In the genomic region with DNA sequence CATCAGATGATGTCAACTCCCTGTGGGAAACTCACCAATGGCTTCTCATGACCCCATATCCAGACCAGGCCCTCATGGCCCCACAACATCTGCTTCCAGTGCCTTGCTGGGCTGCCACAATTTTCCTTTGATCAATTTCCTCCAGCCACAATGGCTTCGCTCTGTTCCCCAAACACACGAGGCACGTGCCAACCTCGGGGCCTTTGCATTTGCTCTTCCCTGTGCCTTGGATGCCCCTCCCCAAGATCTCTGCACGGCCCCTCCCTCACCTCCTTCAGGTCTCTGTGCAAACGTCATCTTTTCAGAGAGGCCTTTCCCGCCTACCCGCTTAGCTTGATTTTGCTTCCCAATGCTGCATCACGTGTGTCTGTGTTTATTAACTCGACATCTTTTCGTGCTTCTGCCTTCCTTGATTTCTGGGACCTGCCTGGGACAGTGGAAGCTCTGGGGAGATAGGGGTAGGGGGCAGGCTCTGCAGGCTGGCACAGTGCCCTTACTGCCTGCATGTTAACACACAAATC, we compare ENCODE assay signal across 20 cellular contexts. TPM values are rescaled to one million over a fixed set of nuclear protein-coding genes. Genes with fewer than 3 reads are reported as not detected.
A peak's percentile ranks its signal among the peaks of the same experiment; 100 is the strongest.
DNase-seq lines count a peak whose midpoint lies in the region; ATAC-seq, FAIRE-seq and TF ChIP-seq lines count a peak whose summit lies in the region.
"Had no signal": no experiment of that assay in that cellular context is flagged by ENCODE, and none has a peak within 500 bp of the region (broad histone marks: within the 10 kb centered on the region; RNA-seq: fewer than 3 reads in every experiment).

No MANE protein-coding gene starts in this region.

- DNase-seq in MCF 10A (ENCODE audit: unreplicated experiment) (no peak), breast epithelium (ENCODE audit: low spot score in 2 of 2) (no peak), GM12878 (ENCODE audit: low read depth, low spot score) (no peak), glutamatergic neuron (no peak), NCI-H2196 (lab: John Stamatoyannopoulos, UW; ENCODE audit: unreplicated experiment) (no peak), NCI-H524 treated with DMSO at 0.1 percent for 48 hours (lab: John Stamatoyannopoulos, UW) (no peak)
- no peak for DNase-seq in CD4-positive, alpha-beta memory T cell
- DNase-seq: activated CD4-positive, alpha-beta T cell treated with anti-CD3 and anti-CD28 coated beads, Interleukin-2, amount 10 ng/mL, durations not matched to agents 24 days and 14 days; activated T-cell treated with anti-CD3 and anti-CD28 coated beads for 4 hours; dermis blood vessel endothelial cell; DMS79; NCI-H1436; NCI-H2171; stimulated activated CD4-positive, alpha-beta T cell treated with anti-CD3 and anti-CD28 coated beads, Interleukin-12 subunit alpha, Interleukin-12 subunit beta, amount 100 ng/mL, for 4 hours had no signal

- TF ChIP-seq RAD21 in GM12878 (IDR thresholded peaks at IDR 0.05; ENCODE audit: insufficient read depth, low read depth, low read length), result no peak

- H3K4me2 ChIP-seq in GM12878 (ENCODE audit: control insufficient read depth, insufficient read depth), result no peak overlapping the region

- H3K27ac ChIP-seq in breast epithelium (no peak overlapping the region), GM12878 (ENCODE audit: control insufficient read depth, insufficient read depth) (no peak overlapping the region), temporal lobe (ENCODE audit: low read depth, low read length) (peak overlapping the region; percentile 75)
- H3K27ac ChIP-seq in CD4-positive, alpha-beta memory T cell (ENCODE audit: low read depth, low read length), result no peak overlapping the region

- 98% methylated on average over 11 of the region's 11 CpGs for WGBS in GM12878 (ENCODE audit: insufficient coverage, insufficient replicate concordance, low lambda C conversion rate, missing lambda C conversion rate)

- H3K27me3 Mint-ChIP-seq in MCF 10A (ENCODE audit: insufficient read depth, unreplicated experiment), result no peaks in the 10 kb centered on the region
- H3K27me3 Mint-ChIP-seq in glutamatergic neuron (ENCODE audit: unreplicated experiment), result peaks cover 6% of the 10 kb centered on the region
- no peaks in the 10 kb centered on the region for H3K27me3 Mint-ChIP-seq in CD4-positive, alpha-beta memory T cell
- H3K27me3 Mint-ChIP-seq: activated CD4-positive, alpha-beta T cell treated with anti-CD3 and anti-CD28 coated beads, Interleukin-2, amount 10 ng/mL, durations not matched to agents 24 days and 14 days; activated naive CD4-positive, alpha-beta T cell treated with anti-CD3 and anti-CD28 coated beads, Interleukin-2, amount 50 U/mL, for 24 hours; brain had no signal

- RAD21 ChIA-PET in GM12878 (lab: Charles Lee; ENCODE audit: unreplicated experiment), result no interaction called here

- H3K4me1 ChIP-seq in breast epithelium (peaks cover 3 to 11% of the 10 kb centered on the region in 2 donors), GM12878 (ENCODE audit: control insufficient read depth, insufficient read depth, low read length) (no peaks in the 10 kb centered on the region)
- no peaks in the 10 kb centered on the region for H3K4me1 ChIP-seq in CD4-positive, alpha-beta memory T cell (ENCODE audit: insufficient read depth, low read length)

- no peak for FAIRE-seq in GM12878 (lab: Jason Lieb, UNC)
- FAIRE-seq: RCC 7860, TTC549 had no signal

- SMC1A ChIA-PET in GM12878 (lab: Charles Lee; ENCODE audit: uncharacterized antibody, unreplicated experiment), result no interaction called here

- peaks cover 57% of the 10 kb centered on the region for H3K36me3 Mint-ChIP-seq in MCF 10A (ENCODE audit: insufficient read depth, unreplicated experiment)
- H3K36me3 Mint-ChIP-seq in glutamatergic neuron (ENCODE audit: unreplicated experiment), result no peaks in the 10 kb centered on the region
- peaks cover 23 to 57% of the 10 kb centered on the region in 2 donors for H3K36me3 Mint-ChIP-seq in CD4-positive, alpha-beta memory T cell

- H3K4me3 Mint-ChIP-seq in MCF 10A (ENCODE audit: unreplicated experiment) (peak overlapping the region; percentile 9), glutamatergic neuron (ENCODE audit: unreplicated experiment) (peak overlapping the region; percentile 26)
- H3K4me3 Mint-ChIP-seq in CD4-positive, alpha-beta memory T cell, result no peak overlapping the region
- H3K4me3 Mint-ChIP-seq: activated CD4-positive, alpha-beta T cell treated with anti-CD3 and anti-CD28 coated beads, Interleukin-2, amount 10 ng/mL, durations not matched to agents 24 days and 14 days; activated naive CD4-positive, alpha-beta T cell treated with anti-CD3 and anti-CD28 coated beads, Interleukin-2, amount 50 U/mL, for 24 hours; brain had no signal

- H3K9me3 ChIP-seq in breast epithelium (no peaks in the 10 kb centered on the region), GM12878 (replicated peaks; ENCODE audit: control insufficient read depth, insufficient read depth, low read length) (no peaks in the 10 kb centered on the region)
- H3K9me3 ChIP-seq in CD4-positive, alpha-beta memory T cell (ENCODE audit: control insufficient read depth in 1 of 2, low read length in 2 of 2), result no peaks in the 10 kb centered on the region
- H3K9me3 ChIP-seq: esophagus muscularis mucosa had no signal

- no peak for ATAC-seq in GM12878

- POLR2A ChIA-PET in MCF 10A (lab: Yijun Ruan, JAX), result interaction anchor here (0.8 to 19.2 kb wide), 8 partner anchors 11 to 590 kb away, joined by 3 to 386 read pairs (median 4); a partner anchor contains a TSS
- POLR2A ChIA-PET in GM12878 (lab: Charles Lee), result no interaction called here
- POLR2A ChIA-PET in CD4-positive, alpha-beta memory T cell (lab: Charles Lee; ENCODE audit: partially characterized antibody), result interaction anchor here (1.4 kb wide), 1 partner anchor 25 kb away, joined by 4 read pairs; no protein-coding TSS in a partner anchor

- H3K4me3 ChIP-seq in breast epithelium, result no peak overlapping the region
- no peak overlapping the region for H3K4me3 ChIP-seq in GM12878
- no peak overlapping the region for H3K4me3 ChIP-seq in CD4-positive, alpha-beta memory T cell (ENCODE audit: low read length in 2 of 2)
- H3K4me3 ChIP-seq: esophagus muscularis mucosa had no signal

- H3K36me3 ChIP-seq in breast epithelium (no peaks in the 10 kb centered on the region), GM12878 (ENCODE audit: control insufficient read depth in 2 of 2, insufficient read depth in 2 of 2, low read length in 1 of 2) (peaks cover 0 to 20% of the 10 kb centered on the region in 2 experiments)
- H3K36me3 ChIP-seq in CD4-positive, alpha-beta memory T cell (ENCODE audit: insufficient read depth, low read length), result peaks cover 41% of the 10 kb centered on the region

- no TSS peak for BruUV-seq in MCF 10A (replicated peaks; lab: Mats Ljungman, UMichigan)
- TSS peak; percentile 12 for BruUV-seq in GM12878 (replicated peaks; lab: Mats Ljungman, UMichigan)

- intact Hi-C loops in MCF 10A (cut with micrococcal nuclease), result no loop called here
- intact Hi-C loops in breast epithelium (cut with DNase I; ENCODE audit: low total_unique reads), result no loop called here
- intact Hi-C loops in GM12878 (cut with micrococcal nuclease; ENCODE audit: unreplicated experiment), result no loop called here
- intact Hi-C loops in CD4-positive, alpha-beta memory T cell (cut with micrococcal nuclease), result no loop called here

- no peaks in the 10 kb centered on the region for H3K27me3 ChIP-seq in breast epithelium
- H3K27me3 ChIP-seq in GM12878 (replicated peaks in 1 of 2; ENCODE audit: control insufficient read depth in 2 of 2, insufficient read depth in 2 of 2, low read length in 1 of 2), result no peaks in the 10 kb centered on the region
- H3K27me3 ChIP-seq in CD4-positive, alpha-beta memory T cell (ENCODE audit: insufficient read depth, low read length), result no peaks in the 10 kb centered on the region
- H3K27me3 ChIP-seq: esophagus muscularis mucosa had no signal

- TF ChIP-seq EP300 in GM12878 (IDR thresholded peaks at IDR 0.05; ENCODE audit: borderline replicate concordance in 1 of 2, control insufficient read depth in 1 of 2, low read depth in 2 of 2, low read length in 2 of 2), result no peak

- TF ChIP-seq CTCF in MCF 10A (IDR thresholded peaks at IDR 0.05; ENCODE audit: unreplicated experiment), result no peak
- no peak for TF ChIP-seq CTCF in breast epithelium (IDR thresholded peaks at IDR 0.05)
- no peak for TF ChIP-seq CTCF in GM12878 (IDR thresholded peaks at IDR 0.05 in 2 of 3, conservative IDR thresholded peaks at IDR 0.05 in 1 of 3; ENCODE audit: control insufficient read depth in 2 of 3, extremely low read depth in 1 of 3, insufficient read depth in 1 of 3, low read depth in 3 of 3, low read length in 3 of 3)
- no peak for TF ChIP-seq CTCF in glutamatergic neuron (IDR thresholded peaks at IDR 0.05; ENCODE audit: partially characterized antibody, unreplicated experiment)

- CTCF ChIA-PET in MCF 10A (lab: Yijun Ruan, JAX), result interaction anchor here (0.6 to 9.5 kb wide), 6 partner anchors 10 to 441 kb away, joined by 3 to 129 read pairs (median 3); no protein-coding TSS in a partner anchor
- CTCF ChIA-PET in GM12878 (lab: Yijun Ruan, JAX), result interaction anchor here (0.9 kb wide), 1 partner anchor 29 kb away, joined by 4 read pairs; no protein-coding TSS in a partner anchor
- CTCF ChIA-PET in CD4-positive, alpha-beta memory T cell (lab: Charles Lee; ENCODE audit: partially characterized antibody), result interaction anchor here (1.5 to 1.9 kb wide), 2 partner anchors 20 to 24 kb away, joined by 3 to 4 read pairs; no protein-coding TSS in a partner anchor

- H3K27ac Mint-ChIP-seq in MCF 10A (ENCODE audit: low read depth, unreplicated experiment) (peak overlapping the region; percentile 93), glutamatergic neuron (ENCODE audit: unreplicated experiment) (peak overlapping the region; percentile 20)
- H3K27ac Mint-ChIP-seq in CD4-positive, alpha-beta memory T cell, result peak overlapping the region in 2 of 7 donors; percentile 39 to 52
- H3K27ac Mint-ChIP-seq: activated CD4-positive, alpha-beta T cell treated with anti-CD3 and anti-CD28 coated beads, Interleukin-2, amount 10 ng/mL, durations not matched to agents 24 days and 14 days; activated naive CD4-positive, alpha-beta T cell treated with anti-CD3 and anti-CD28 coated beads, Interleukin-2, amount 50 U/mL, for 24 hours had no signal

- H2AFZ ChIP-seq in GM12878 (ENCODE audit: control insufficient read depth, low read depth, low read length), result no peak overlapping the region

- H3K9me3 Mint-ChIP-seq in MCF 10A (ENCODE audit: unreplicated experiment) (no peaks in the 10 kb centered on the region), glutamatergic neuron (ENCODE audit: unreplicated experiment) (peaks cover 4% of the 10 kb centered on the region)
- H3K9me3 Mint-ChIP-seq in CD4-positive, alpha-beta memory T cell, result no peaks in the 10 kb centered on the region
- H3K9me3 Mint-ChIP-seq: activated CD4-positive, alpha-beta T cell treated with anti-CD3 and anti-CD28 coated beads, Interleukin-2, amount 10 ng/mL, durations not matched to agents 24 days and 14 days; activated naive CD4-positive, alpha-beta T cell treated with anti-CD3 and anti-CD28 coated beads, Interleukin-2, amount 50 U/mL, for 24 hours had no signal

- H3K9ac ChIP-seq in GM12878 (ENCODE audit: control insufficient read depth, insufficient read depth, low read length), result no peak overlapping the region

- H3K4me1 Mint-ChIP-seq in MCF 10A (ENCODE audit: insufficient read depth, unreplicated experiment) (peaks cover 46% of the 10 kb centered on the region), glutamatergic neuron (ENCODE audit: low read depth, unreplicated experiment) (peaks cover 14% of the 10 kb centered on the region)
- H3K4me1 Mint-ChIP-seq in CD4-positive, alpha-beta memory T cell, result peaks cover 15 to 28% (median 24%) of the 10 kb centered on the region in 4 donors

- H3K79me2 ChIP-seq in GM12878 (ENCODE audit: control insufficient read depth, insufficient read depth, low read length), result no peaks in the 10 kb centered on the region

- no peak for TF ChIP-seq POLR2A in breast epithelium (IDR thresholded peaks at IDR 0.05)
- TF ChIP-seq POLR2A in GM12878 (IDR thresholded peaks at IDR 0.05; ENCODE audit: low read depth, low read length), result no peak

- in situ Hi-C loops in GM12878 (cut with MboI), result no loop called here

- no peaks in the 10 kb centered on the region for H4K20me1 ChIP-seq in GM12878 (ENCODE audit: control insufficient read depth, insufficient read depth)

RNA-seq across cellular contexts. Expression of a gene that starts 13.1 kb away (rescaled TPM):
- 26.0 and 30.5 TPM in 2 replicates for total RNA-seq in MCF 10A (2022)
- total RNA-seq in breast epithelium, result 10 to 100 TPM; 12.9 to 29.4 (median 18.0) TPM
- 8.1 and 8.4 TPM in 2 replicates for total RNA-seq in GM12878 (2013; cell fraction: nucleolus; rRNA removed)
- total RNA-seq in GM12878 (2014; rRNA removed), result 24.2 and 24.5 TPM in 2 replicates
- 12.1 and 12.2 TPM in 2 replicates for total RNA-seq in GM12878 (2014; rRNA removed; fragmentation: Illumina TruSeq; extraction: Trizol)
- total RNA-seq in GM12878 (2021), result 15.1 and 15.4 TPM in 2 replicates
- polyA plus RNA-seq in GM12878 (2011; ENCODE audit: low read depth), result 5.8 TPM
- 5.2 and 15.9 TPM in 2 replicates for polyA plus RNA-seq in GM12878 (2011; rRNA removed)
- polyA plus RNA-seq in GM12878 (2011; cell fraction: cytosol; rRNA removed), result 21.9 and 24.8 TPM in 2 replicates
- polyA plus RNA-seq in GM12878 (2011; cell fraction: nucleus; rRNA removed), result 11.9 and 13.4 TPM in 2 replicates
- polyA plus RNA-seq in GM12878 (2012), result 10.5 and 11.6 TPM in 2 replicates
- 9.9 and 17.8 TPM in 2 replicates for polyA plus RNA-seq in GM12878 (2014; fragmentation: Illumina TruSeq; extraction: Trizol)
- polyA plus RNA-seq in GM12878 (2014; fragmentation: Nextera tagmentation; extraction: Ambion mirVana), result 1 to 10 TPM; 1.7 to 4.3 TPM
- polyA plus RNA-seq in GM12878 (2014; rRNA removed), result 25.6 and 26.1 TPM in 2 replicates
- polyA plus RNA-seq in GM12878 (2016; fragmentation: Nextera tagmentation; extraction: Ambion mirVana), result 10 to 100 TPM; 19.7 to 20.9 TPM
- polyA minus RNA-seq in GM12878 (2011; rRNA and poly(A)+ RNA removed), result 28.9 and 31.5 TPM in 2 replicates
- polyA minus RNA-seq in GM12878 (2011; cell fraction: cytosol; rRNA and poly(A)+ RNA removed), result 11.8 and 15.8 TPM in 2 replicates
- 2.1 and 4.2 TPM in 2 replicates for polyA minus RNA-seq in GM12878 (2011; cell fraction: nucleus; rRNA and poly(A)+ RNA removed)
- total RNA-seq in glutamatergic neuron (ENCODE audit: unreplicated experiment), result 29.3 TPM
- 6.6 TPM for total RNA-seq in temporal lobe
- total RNA-seq in CD4-positive, alpha-beta memory T cell, result 10 to 100 TPM; 16.8 TPM
- 10 to 100 TPM; 14.7 to 25.1 TPM for polyA plus RNA-seq in CD4-positive, alpha-beta memory T cell

RNA-seq across cellular contexts. Expression of a gene that starts 27.4 kb away (rescaled TPM):
- total RNA-seq in MCF 10A (2022) (99.5 and 110 TPM in 2 replicates), breast epithelium (10 to 100 TPM; 63.8 to 81.6 (median 79.9) TPM), GM12878 (2014; rRNA removed) (51.8 and 57.8 TPM in 2 replicates), GM12878 (2014; rRNA removed; fragmentation: Illumina TruSeq; extraction: Trizol) (87.4 and 90.5 TPM in 2 replicates), GM12878 (2021) (102 and 104 TPM in 2 replicates), glutamatergic neuron (ENCODE audit: unreplicated experiment) (149 TPM), temporal lobe (38.4 TPM)
- total RNA-seq in GM12878 (2013; cell fraction: nucleolus; rRNA removed), result 310 and 312 TPM in 2 replicates
- 80.2 TPM for polyA plus RNA-seq in GM12878 (2011; ENCODE audit: low read depth)
- polyA plus RNA-seq in GM12878 (2011; rRNA removed) (110 and 131 TPM in 2 replicates), GM12878 (2014; fragmentation: Illumina TruSeq; extraction: Trizol) (219 and 257 TPM in 2 replicates), GM12878 (2014; fragmentation: Nextera tagmentation; extraction: Ambion mirVana) (100 to 1,000 TPM; 151 to 215 TPM), GM12878 (2014; rRNA removed) (109 and 131 TPM in 2 replicates), GM12878 (2016; fragmentation: Nextera tagmentation; extraction: Ambion mirVana) (100 to 1,000 TPM; 181 to 188 TPM)
- 88.2 and 104 TPM in 2 replicates for polyA plus RNA-seq in GM12878 (2011; cell fraction: cytosol; rRNA removed)
- polyA plus RNA-seq in GM12878 (2011; cell fraction: nucleus; rRNA removed), result 79.4 and 82.7 TPM in 2 replicates
- polyA plus RNA-seq in GM12878 (2012), result 116 and 119 TPM in 2 replicates
- polyA minus RNA-seq in GM12878 (2011; rRNA and poly(A)+ RNA removed), result 86.5 and 87.4 TPM in 2 replicates
- polyA minus RNA-seq in GM12878 (2011; cell fraction: cytosol; rRNA and poly(A)+ RNA removed), result 32.2 and 38.4 TPM in 2 replicates
- 50.2 and 71.6 TPM in 2 replicates for polyA minus RNA-seq in GM12878 (2011; cell fraction: nucleus; rRNA and poly(A)+ RNA removed)
- 100 to 1,000 TPM; 131 to 133 TPM for total RNA-seq in CD4-positive, alpha-beta memory T cell
- polyA plus RNA-seq in CD4-positive, alpha-beta memory T cell, result 100 to 1,000 TPM; 151 to 176 TPM

RNA-seq across cellular contexts. Expression of a gene that starts 50.2 kb away (rescaled TPM):
- total RNA-seq in MCF 10A (2022) (221 and 226 TPM in 2 replicates), breast epithelium (100 to 1,000 TPM; 137 to 177 (median 149) TPM), GM12878 (2014; rRNA removed) (4.1 and 5.9 TPM in 2 replicates), GM12878 (2014; rRNA removed; fragmentation: Illumina TruSeq; extraction: Trizol) (1.3 and 1.5 TPM in 2 replicates), GM12878 (2021) (6.9 and 8.8 TPM in 2 replicates), glutamatergic neuron (ENCODE audit: unreplicated experiment) (11.3 TPM), temporal lobe (2.0 TPM)
- 1.1 and 2.0 TPM in 2 replicates for total RNA-seq in GM12878 (2013; cell fraction: nucleolus; rRNA removed)
- polyA plus RNA-seq in GM12878 (2011; ENCODE audit: low read depth), result not detected
- polyA plus RNA-seq in GM12878 (2011; rRNA removed) (1.6 and 1.9 TPM in 2 replicates), GM12878 (2014; fragmentation: Illumina TruSeq; extraction: Trizol) (0.22 and 0.62 TPM in 2 replicates), GM12878 (2014; fragmentation: Nextera tagmentation; extraction: Ambion mirVana) (under 1 TPM; 0.18 to 0.73 TPM), GM12878 (2014; rRNA removed) (7.3 and 8.2 TPM in 2 replicates), GM12878 (2016; fragmentation: Nextera tagmentation; extraction: Ambion mirVana) (1 to 10 TPM in 1 of 2 experiments, under 1 TPM in 1; 0.45 to 6.6 TPM)
- polyA plus RNA-seq in GM12878 (2011; cell fraction: cytosol; rRNA removed), result 1.3 and 3.1 TPM in 2 replicates
- polyA plus RNA-seq in GM12878 (2011; cell fraction: nucleus; rRNA removed), result 3.9 and 5.5 TPM in 2 replicates
- 2.6 and 2.8 TPM in 2 replicates for polyA plus RNA-seq in GM12878 (2012)
- polyA minus RNA-seq in GM12878 (2011; rRNA and poly(A)+ RNA removed), result 0.44 and 0.52 TPM in 2 replicates
- polyA minus RNA-seq in GM12878 (2011; cell fraction: cytosol; rRNA and poly(A)+ RNA removed), result 5.3 and 7.5 TPM in 2 replicates
- polyA minus RNA-seq in GM12878 (2011; cell fraction: nucleus; rRNA and poly(A)+ RNA removed), result 2.4 and 7.8 TPM in 2 replicates
- total RNA-seq in CD4-positive, alpha-beta memory T cell, result 10 to 100 TPM; 32.7 to 34.3 TPM
- polyA plus RNA-seq in CD4-positive, alpha-beta memory T cell, result 10 to 100 TPM; 12.8 to 23.5 TPM

Comparison
In these comparisons a context has a peak if more than half of its experiments do, and no peak if none do; other contexts are left out.
1. H3K4me3 Mint-ChIP-seq: peak in MCF 10A (single experiment) and glutamatergic neuron (single experiment); none in CD4-positive, alpha-beta memory T cell (0 of 8).